In the genomic region with DNA sequence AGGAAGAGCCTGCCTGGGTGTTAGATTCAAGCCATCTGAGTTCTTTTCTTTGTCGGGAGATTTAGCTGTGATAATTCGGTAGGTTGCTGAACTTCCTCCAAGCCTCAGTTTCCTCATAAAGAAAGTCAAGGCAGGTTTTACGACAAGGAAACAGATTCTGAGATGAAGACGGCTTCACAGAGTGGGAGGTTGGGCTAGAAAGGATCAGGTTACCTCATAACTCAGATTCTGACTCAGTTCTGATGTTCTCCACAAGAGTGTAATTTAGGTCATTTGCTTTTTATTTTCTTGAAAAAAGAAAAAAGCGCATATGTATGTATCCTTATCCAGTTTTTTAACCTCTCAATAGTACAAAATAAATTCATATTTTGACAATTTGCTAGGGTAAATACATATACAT, we compare ENCODE assay signal across 17 cellular contexts. TPM values are rescaled to one million over a fixed set of nuclear protein-coding genes. Genes with fewer than 3 reads are reported as not detected.
DNase-seq lines count a peak whose midpoint lies in the region; ATAC-seq, FAIRE-seq and TF ChIP-seq lines count a peak whose summit lies in the region.
"Had no signal": no experiment of that assay in that cellular context is flagged by ENCODE, and none has a peak within 500 bp of the region (broad histone marks: within the 10 kb centered on the region; RNA-seq: fewer than 3 reads in every experiment).

No MANE protein-coding gene starts in this region.

- in situ Hi-C loops in brain microvascular endothelial cell (cut with HindIII; ENCODE audit: low pct_ligation_motif_present, low sequenced_read_pairs), result no loop called here

- no peaks in the 10 kb centered on the region for H3K27me3 ChIP-seq in brain microvascular endothelial cell (replicated peaks)
- H3K27me3 ChIP-seq: BE2C, body of pancreas, suprapubic skin had no signal

- FAIRE-seq in HTR-8/SVneo (lab: Jason Lieb, UNC), result no peak

- H3K36me3 ChIP-seq in brain microvascular endothelial cell (replicated peaks), result no peaks in the 10 kb centered on the region
- H3K36me3 ChIP-seq: BE2C, suprapubic skin had no signal

- no peak for ATAC-seq in HG03025 (IDR thresholded peaks at IDR 0.05; ENCODE audit: low FRiP score, unreplicated experiment)
- ATAC-seq: activated CD8-positive, alpha-beta T cell treated with anti-CD3 and anti-CD28 coated beads for 36 hours; body of pancreas had no signal

- DNase-seq in EH (ENCODE audit: low read depth), result peak; percentile 45
- peak; percentile 32 for DNase-seq in HTR-8/SVneo (ENCODE audit: insufficient read length, low spot score)
- DNase-seq in brain microvascular endothelial cell, result peak; percentile 39
- peak; percentile 11 for DNase-seq in myocyte (ENCODE audit: low read depth)
- DNase-seq in NCI-H526 (lab: John Stamatoyannopoulos, UW), result no peak
- DNase-seq in GF-D8 (lab: John Stamatoyannopoulos, UW), result no peak
- DNase-seq in NCI-H226, result no peak
- DNase-seq: activated CD8-positive, alpha-beta T cell treated with anti-CD3 and anti-CD28 coated beads for 36 hours; activated effector memory CD4-positive, alpha-beta T cell treated with Interleukin-2 at 50 U/mL for 16 hours; BE2C; body of pancreas; DMS53; effector memory CD4-positive, alpha-beta T cell; posterior cingulate gyrus had no signal

- H3K4me3 ChIP-seq in brain microvascular endothelial cell (ENCODE audit: low read depth, low read length), result no peak overlapping the region
- H3K4me3 ChIP-seq: body of pancreas, SK-N-MC, suprapubic skin had no signal

- TF ChIP-seq CTCF in brain microvascular endothelial cell (IDR thresholded peaks at IDR 0.05; ENCODE audit: low read depth, low read length, missing control alignments), result no peak

- no peak overlapping the region for H3K27ac ChIP-seq in brain microvascular endothelial cell
- H3K27ac ChIP-seq: body of pancreas, SK-N-MC, suprapubic skin had no signal

RNA-seq across cellular contexts. Expression of gene ELOVL6, which starts 47.2 kb away (rescaled TPM):
- total RNA-seq in myocyte, result 3.6 and 8.9 TPM in 2 replicates
- 6.0 TPM for polyA plus RNA-seq in myocyte (2012)

Comparison
In these comparisons a context has a peak if more than half of its experiments do, and no peak if none do; other contexts are left out.
1. DNase-seq: peak in EH (single experiment), HTR-8/SVneo (single experiment), brain microvascular endothelial cell (single experiment) and myocyte (single experiment); none in NCI-H526 (0 of 2), GF-D8 (single experiment) and NCI-H226 (single experiment).